ENCODE assay signal across 20 cellular contexts in the genomic region with DNA sequence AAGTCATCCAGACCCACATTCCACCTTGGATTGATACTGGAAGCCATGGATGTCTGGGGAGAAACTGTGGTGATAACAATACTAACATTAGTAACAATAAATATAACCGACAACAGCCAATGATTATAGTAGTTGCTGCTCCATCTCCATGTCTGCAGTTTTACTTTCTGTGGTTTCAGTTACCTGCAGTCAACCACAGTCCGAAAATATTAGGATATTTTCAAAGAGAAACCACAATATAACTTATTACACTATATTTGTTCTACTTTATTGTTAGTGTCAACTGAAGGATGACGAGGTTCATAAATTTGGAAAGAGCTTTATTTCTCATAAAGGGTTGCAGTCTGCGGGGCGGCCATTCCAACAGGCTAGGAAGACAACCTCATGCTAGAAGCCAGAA. TPM values are rescaled to one million over a fixed set of nuclear protein-coding genes. Genes with fewer than 3 reads are reported as not detected.
DNase-seq lines count a peak whose midpoint lies in the region; ATAC-seq, FAIRE-seq and TF ChIP-seq lines count a peak whose summit lies in the region.
"Had no signal": no experiment of that assay in that cellular context is flagged by ENCODE, and none has a peak within 500 bp of the region (broad histone marks: within the 10 kb centered on the region; RNA-seq: fewer than 3 reads in every experiment).

No MANE protein-coding gene starts in this region.

- POLR2A ChIA-PET in GM12878 (lab: Charles Lee): interaction anchor here (1.1 kb wide), 1 partner anchor 37 kb away, joined by 3 read pairs; no protein-coding TSS in a partner anchor
- POLR2A ChIA-PET in naive thymus-derived CD4-positive, alpha-beta T cell (lab: Charles Lee): interaction anchor here (0.6 kb wide), 1 partner anchor 442 kb away, joined by 3 read pairs; no protein-coding TSS in a partner anchor

- no peak overlapping the region for H3K4me3 Mint-ChIP-seq in naive thymus-derived CD4-positive, alpha-beta T cell

- intact Hi-C loops in GM12878 (cut with micrococcal nuclease; ENCODE audit: unreplicated experiment): loop anchor here (5.0 kb wide), 2 partner anchors 35 to 55 kb away; no protein-coding TSS in a partner anchor
- intact Hi-C loops in naive thymus-derived CD4-positive, alpha-beta T cell (cut with micrococcal nuclease): no loop called here

- peaks cover 0 to 19% (median 0%) of the 10 kb centered on the region in 5 donors for H3K27me3 Mint-ChIP-seq in naive thymus-derived CD4-positive, alpha-beta T cell
- H3K27me3 Mint-ChIP-seq: IgD-negative memory B cell had no signal

- H3K9ac ChIP-seq in OCI-LY1 (ENCODE audit: low read length): peak overlapping the region; percentile 75; the same call in 1 of the 2 replicates
- no peak overlapping the region for H3K9ac ChIP-seq in GM12878 (ENCODE audit: control insufficient read depth, insufficient read depth, low read length)
- H3K9ac ChIP-seq: BLaER1 treated with 17β-estradiol and CSF1 and Interleukin-3, amounts not matched to agents 10 nM and 100 nM; GM23248 had no signal

- TF ChIP-seq EP300 in GM12878 (IDR thresholded peaks at IDR 0.05; ENCODE audit: borderline replicate concordance in 1 of 2, control insufficient read depth in 1 of 2, low read depth in 2 of 2, low read length in 2 of 2): no peak

- H2AFZ ChIP-seq in OCI-LY1 (ENCODE audit: low read length) (peak overlapping the region; percentile 54; the same call in 1 of the 2 replicates), GM12878 (ENCODE audit: control insufficient read depth, low read depth, low read length) (no peak overlapping the region), osteoblast (ENCODE audit: low read length) (no peak overlapping the region)

- RAD21 ChIA-PET in GM12878 (lab: Charles Lee; ENCODE audit: unreplicated experiment): interaction anchor here (2.0 kb wide), 1 partner anchor 38 kb away, joined by 4 read pairs; no protein-coding TSS in a partner anchor

- peaks cover 16% of the 10 kb centered on the region; the same call in 1 of the 2 replicates for H3K79me2 ChIP-seq in OCI-LY1 (ENCODE audit: insufficient read depth, low read length)
- H3K79me2 ChIP-seq in GM12878 (ENCODE audit: control insufficient read depth, insufficient read depth, low read length): peaks cover 24% of the 10 kb centered on the region
- peaks cover 18% of the 10 kb centered on the region for H3K79me2 ChIP-seq in osteoblast (ENCODE audit: insufficient read depth, low read length)

- H3K27me3 ChIP-seq in cardiac muscle cell (no peaks in the 10 kb centered on the region), right atrium auricular region (no peaks in the 10 kb centered on the region), OCI-LY1 (ENCODE audit: insufficient read depth, low read length) (no peaks in the 10 kb centered on the region), GM12878 (replicated peaks in 1 of 2; ENCODE audit: control insufficient read depth in 2 of 2, insufficient read depth in 2 of 2, low read length in 1 of 2) (no peaks in the 10 kb centered on the region), osteoblast (ENCODE audit: insufficient read depth, low read length) (no peaks in the 10 kb centered on the region)
- no peaks in the 10 kb centered on the region for H3K27me3 ChIP-seq in naive thymus-derived CD4-positive, alpha-beta T cell (ENCODE audit: control insufficient read depth in 2 of 2, insufficient read depth in 2 of 2, low read length in 2 of 2)
- H3K27me3 ChIP-seq: BLaER1 treated with 17β-estradiol and CSF1 and Interleukin-3, amounts not matched to agents 10 nM and 100 nM had no signal

- H3K36me3 ChIP-seq in cardiac muscle cell (no peaks in the 10 kb centered on the region), right atrium auricular region (no peaks in the 10 kb centered on the region), OCI-LY1 (ENCODE audit: insufficient read depth, low read length) (no peaks in the 10 kb centered on the region), GM12878 (ENCODE audit: control insufficient read depth in 2 of 2, insufficient read depth in 2 of 2, low read length in 1 of 2) (no peaks in the 10 kb centered on the region), osteoblast (ENCODE audit: insufficient read depth, low read length) (no peaks in the 10 kb centered on the region)
- no peaks in the 10 kb centered on the region for H3K36me3 ChIP-seq in naive thymus-derived CD4-positive, alpha-beta T cell (ENCODE audit: control insufficient read depth in 2 of 3, insufficient read depth in 3 of 3, low read length in 3 of 3)
- H3K36me3 ChIP-seq: BLaER1 treated with 17β-estradiol and CSF1 and Interleukin-3, amounts not matched to agents 10 nM and 100 nM had no signal

- peak overlapping the region in 7 of 9 donors; percentile 56 to 100 (median 89) for H3K27ac Mint-ChIP-seq in naive thymus-derived CD4-positive, alpha-beta T cell

- no peak for ATAC-seq in GM12878
- no peak for ATAC-seq in naive thymus-derived CD4-positive, alpha-beta T cell
- ATAC-seq in GM21447 (IDR thresholded peaks at IDR 0.05; ENCODE audit: unreplicated experiment): no peak
- ATAC-seq: A549, HepG2 had no signal

- no peaks in the 10 kb centered on the region for H4K20me1 ChIP-seq in OCI-LY1 (ENCODE audit: insufficient read depth, low read length)
- no peaks in the 10 kb centered on the region for H4K20me1 ChIP-seq in GM12878 (ENCODE audit: control insufficient read depth, insufficient read depth)
- H4K20me1 ChIP-seq in osteoblast (ENCODE audit: insufficient read depth, low read length): peaks cover 8% of the 10 kb centered on the region

- no peak overlapping the region for H3K4me3 ChIP-seq in cardiac muscle cell
- H3K4me3 ChIP-seq in right atrium auricular region: no peak overlapping the region
- no peak overlapping the region for H3K4me3 ChIP-seq in OCI-LY1 (ENCODE audit: low read depth, low read length, poor library complexity, severe bottlenecking)
- H3K4me3 ChIP-seq in GM12878: no peak overlapping the region
- H3K4me3 ChIP-seq in naive thymus-derived CD4-positive, alpha-beta T cell (ENCODE audit: low read length): no peak overlapping the region
- H3K4me3 ChIP-seq in osteoblast (ENCODE audit: insufficient read depth, low read length): no peak overlapping the region
- H3K4me3 ChIP-seq: A549; BLaER1 treated with 17β-estradiol and CSF1 and Interleukin-3, amounts not matched to agents 10 nM and 100 nM; GM23248 had no signal

- peaks cover 0 to 6% (median 0%) of the 10 kb centered on the region in 11 donors for H3K9me3 Mint-ChIP-seq in naive thymus-derived CD4-positive, alpha-beta T cell

- no peak for TF ChIP-seq RAD21 in GM12878 (IDR thresholded peaks at IDR 0.05; ENCODE audit: insufficient read depth, low read depth, low read length)

- 0 out of 2 replicates have a peak overlapping the region, but pooled peaks have one; percentile 27 for H3K4me2 ChIP-seq in OCI-LY1 (ENCODE audit: low read length)
- H3K4me2 ChIP-seq in GM12878 (ENCODE audit: control insufficient read depth, insufficient read depth): peak overlapping the region; percentile 30; the same call in 1 of the 2 replicates
- H3K4me2 ChIP-seq in osteoblast (ENCODE audit: insufficient read depth, low read length): no peak overlapping the region
- H3K4me2 ChIP-seq: A549 had no signal

- SMC1A ChIA-PET in GM12878 (lab: Charles Lee; ENCODE audit: uncharacterized antibody, unreplicated experiment): interaction anchor here (1.6 kb wide), 1 partner anchor 132 kb away, joined by 4 read pairs; no protein-coding TSS in a partner anchor

- peak overlapping the region; percentile 70 for H3K27ac ChIP-seq in cardiac muscle cell
- H3K27ac ChIP-seq in right atrium auricular region: no peak overlapping the region
- peak overlapping the region; percentile 96 for H3K27ac ChIP-seq in OCI-LY1 (ENCODE audit: low read depth, low read length, poor library complexity, severe bottlenecking)
- H3K27ac ChIP-seq in GM12878 (ENCODE audit: control insufficient read depth, insufficient read depth): peak overlapping the region; percentile 35; the same call in 1 of the 2 replicates
- no peak overlapping the region for H3K27ac ChIP-seq in naive thymus-derived CD4-positive, alpha-beta T cell (ENCODE audit: low read depth, low read length)
- no peak overlapping the region for H3K27ac ChIP-seq in osteoblast (ENCODE audit: low read depth, low read length)
- H3K27ac ChIP-seq: 22Rv1; A549; BLaER1 treated with 17β-estradiol and CSF1 and Interleukin-3, amounts not matched to agents 10 nM and 100 nM; GM23248 had no signal

- peaks cover 8% of the 10 kb centered on the region; the same call in 1 of the 2 replicates for H3F3A ChIP-seq in OCI-LY1 (ENCODE audit: insufficient read depth, low read length)

- DNase-seq in cardiac muscle cell (ENCODE audit: low read depth in 1 of 2, low spot score in 1 of 2) (no peak), right atrium auricular region (ENCODE audit: low spot score) (no peak), GM12878 (ENCODE audit: low read depth, low spot score) (no peak), NCI-H1417 (lab: John Stamatoyannopoulos, UW) (no peak), osteoblast (ENCODE audit: insufficient read length, low spot score, missing footprints) (no peak)
- DNase-seq in naive thymus-derived CD4-positive, alpha-beta T cell: no peak
- DNase-seq: AML-193, Caco-2, GDM1, GM23248, HCEC 1CT, KBM-7 had no signal

- no peak for TF ChIP-seq POLR2A in GM12878 (IDR thresholded peaks at IDR 0.05; ENCODE audit: low read depth, low read length)

- no peaks in the 10 kb centered on the region for H3K9me2 ChIP-seq in OCI-LY1 (ENCODE audit: low read depth, low read length)

- no TSS peak for BruUV-seq in GM12878 (replicated peaks; lab: Mats Ljungman, UMichigan)

- in situ Hi-C loops in GM12878 (cut with MboI): no loop called here

- TF ChIP-seq CTCF in cardiac muscle cell (IDR thresholded peaks at IDR 0.05; ENCODE audit: low read depth, low read length) (no peak), right atrium auricular region (IDR thresholded peaks at IDR 0.05) (no peak), OCI-LY1 (IDR thresholded peaks at IDR 0.05; ENCODE audit: low read length) (no peak), GM12878 (IDR thresholded peaks at IDR 0.05 in 2 of 3, conservative IDR thresholded peaks at IDR 0.05 in 1 of 3; ENCODE audit: control insufficient read depth in 2 of 3, extremely low read depth in 1 of 3, insufficient read depth in 1 of 3, low read depth in 3 of 3, low read length in 3 of 3) (no peak), osteoblast (IDR thresholded peaks at IDR 0.05; ENCODE audit: extremely low read depth, low read depth, low read length) (no peak)

- CTCF ChIA-PET in GM12878 (lab: Yijun Ruan, JAX): no interaction called here
- CTCF ChIA-PET in naive thymus-derived CD4-positive, alpha-beta T cell (lab: Charles Lee): no interaction called here

- 66% methylated on average over 5 of the region's 5 CpGs for WGBS in GM12878 (ENCODE audit: insufficient coverage, insufficient replicate concordance, low lambda C conversion rate, missing lambda C conversion rate)

- no peaks in the 10 kb centered on the region for H3K9me3 ChIP-seq in cardiac muscle cell (ENCODE audit: low read depth)
- no peaks in the 10 kb centered on the region for H3K9me3 ChIP-seq in right atrium auricular region
- no peaks in the 10 kb centered on the region for H3K9me3 ChIP-seq in OCI-LY1 (ENCODE audit: low read length)
- H3K9me3 ChIP-seq in GM12878 (replicated peaks; ENCODE audit: control insufficient read depth, insufficient read depth, low read length): no peaks in the 10 kb centered on the region
- no peaks in the 10 kb centered on the region for H3K9me3 ChIP-seq in naive thymus-derived CD4-positive, alpha-beta T cell (ENCODE audit: control insufficient read depth in 2 of 3, low read length in 3 of 3)
- H3K9me3 ChIP-seq in osteoblast (ENCODE audit: low read depth, low read length): no peaks in the 10 kb centered on the region
- H3K9me3 ChIP-seq: A549; BLaER1 treated with 17β-estradiol and CSF1 and Interleukin-3, amounts not matched to agents 10 nM and 100 nM; Caco-2 had no signal

- H3K4me1 Mint-ChIP-seq in naive thymus-derived CD4-positive, alpha-beta T cell: peaks cover 11 to 39% (median 33%) of the 10 kb centered on the region in 7 donors

- no peak for FAIRE-seq in GM12878 (lab: Jason Lieb, UNC)
- FAIRE-seq: A549, D721Med, HepG2 had no signal

- peaks cover 0 to 3% (median 0%) of the 10 kb centered on the region in 5 donors for H3K36me3 Mint-ChIP-seq in naive thymus-derived CD4-positive, alpha-beta T cell

- H3K4me1 ChIP-seq in cardiac muscle cell (ENCODE audit: low read depth) (peaks cover 25% of the 10 kb centered on the region), right atrium auricular region (peaks cover 0 to 18% of the 10 kb centered on the region in 2 donors), OCI-LY1 (ENCODE audit: insufficient read depth, low read length, severe bottlenecking) (peaks cover 46% of the 10 kb centered on the region), GM12878 (ENCODE audit: control insufficient read depth, insufficient read depth, low read length) (peaks cover 19% of the 10 kb centered on the region), osteoblast (ENCODE audit: insufficient read depth, low read length) (peaks cover 26% of the 10 kb centered on the region)
- H3K4me1 ChIP-seq in naive thymus-derived CD4-positive, alpha-beta T cell (ENCODE audit: control insufficient read depth in 2 of 2, insufficient read depth in 2 of 2, low read length in 2 of 2): peaks cover 13 to 19% of the 10 kb centered on the region in 2 donors

RNA-seq across cellular contexts. Expression of gene NSMCE3, which starts 2.6 kb away (rescaled TPM):
- total RNA-seq in cardiac muscle cell: 22.2 and 26.2 TPM in 2 replicates
- polyA plus RNA-seq in cardiac muscle cell: 18.9 and 21.1 TPM in 2 replicates
- 10 to 100 TPM in 1 of 2 donors, 1 to 10 TPM in 1; 8.8 to 11.5 TPM for total RNA-seq in right atrium auricular region
- 19.4 and 19.6 TPM in 2 replicates for total RNA-seq in GM12878 (2013; cell fraction: nucleolus; rRNA removed)
- 23.6 and 27.1 TPM in 2 replicates for total RNA-seq in GM12878 (2014; rRNA removed)
- 18.6 and 19.1 TPM in 2 replicates for total RNA-seq in GM12878 (2014; rRNA removed; fragmentation: Illumina TruSeq; extraction: Trizol)
- 17.5 and 17.8 TPM in 2 replicates for total RNA-seq in GM12878 (2021)
- polyA plus RNA-seq in GM12878 (2011; ENCODE audit: low read depth): 4.6 TPM
- 30.0 and 30.3 TPM in 2 replicates for polyA plus RNA-seq in GM12878 (2011; rRNA removed)
- 21.9 and 22.6 TPM in 2 replicates for polyA plus RNA-seq in GM12878 (2011; cell fraction: cytosol; rRNA removed)
- 14.8 and 16.3 TPM in 2 replicates for polyA plus RNA-seq in GM12878 (2011; cell fraction: nucleus; rRNA removed)
- polyA plus RNA-seq in GM12878 (2012): 9.9 and 16.5 TPM in 2 replicates
- polyA plus RNA-seq in GM12878 (2014; fragmentation: Illumina TruSeq; extraction: Trizol): 18.4 and 23.3 TPM in 2 replicates
- 1 to 10 TPM; 3.7 to 7.0 TPM for polyA plus RNA-seq in GM12878 (2014; fragmentation: Nextera tagmentation; extraction: Ambion mirVana)
- 20.5 and 23.3 TPM in 2 replicates for polyA plus RNA-seq in GM12878 (2014; rRNA removed)
- polyA plus RNA-seq in GM12878 (2016; fragmentation: Nextera tagmentation; extraction: Ambion mirVana): 10 to 100 TPM; 19.4 to 22.1 TPM
- polyA minus RNA-seq in GM12878 (2011; rRNA and poly(A)+ RNA removed): 11.3 and 16.1 TPM in 2 replicates
- 7.8 and 8.6 TPM in 2 replicates for polyA minus RNA-seq in GM12878 (2011; cell fraction: cytosol; rRNA and poly(A)+ RNA removed)
- 12.9 and 17.8 TPM in 2 replicates for polyA minus RNA-seq in GM12878 (2011; cell fraction: nucleus; rRNA and poly(A)+ RNA removed)
- total RNA-seq in naive thymus-derived CD4-positive, alpha-beta T cell: 10 to 100 TPM; 11.0 to 39.2 (median 18.5) TPM
- polyA plus RNA-seq in naive thymus-derived CD4-positive, alpha-beta T cell: 10 to 100 TPM; 26.9 to 31.9 TPM
- 9.8 and 10.0 TPM in 2 replicates for total RNA-seq in osteoblast

Comparison
In these comparisons a context has a peak if more than half of its experiments do, and no peak if none do; other contexts are left out.
1. H3K27ac ChIP-seq: peak in cardiac muscle cell (single experiment), OCI-LY1 (single experiment) and GM12878 (single experiment); none in right atrium auricular region (0 of 2), naive thymus-derived CD4-positive, alpha-beta T cell (single experiment) and osteoblast (single experiment).